Comparison of ENCODE assay signal across 8 cellular contexts in genomic region chr9:112529316-112529715, GRCh38.
"Had no signal": no experiment of that assay in that cellular context is flagged by ENCODE, and none has a peak within 500 bp of the region (broad histone marks: within the 10 kb centered on the region; RNA-seq: fewer than 3 reads in every experiment).

No MANE protein-coding gene starts in this region.

- H3K4me3 ChIP-seq: GM12878 had no signal

- ATAC-seq: GM12878 had no signal

- FAIRE-seq: G401.6, GM12878, GM12891, GM12892, GM18507, GM19239 had no signal

- DNase-seq: GDM1, GF-D8 had no signal
